ENCODE assay signal across 26 cellular contexts in genomic region chr2:27143285-27143684, GRCh38. TPM values are rescaled to one million over a fixed set of nuclear protein-coding genes. Genes with fewer than 3 reads are reported as not detected.
DNase-seq lines count a peak whose midpoint lies in the region; ATAC-seq, FAIRE-seq and TF ChIP-seq lines count a peak whose summit lies in the region.
"Had no signal": no experiment of that assay in that cellular context is flagged by ENCODE, and none has a peak within 500 bp of the region (broad histone marks: within the 10 kb centered on the region; RNA-seq: fewer than 3 reads in every experiment).

No MANE protein-coding gene starts in this region.

- ATAC-seq in PC-3, result no peak
- ATAC-seq in K562, result no peak
- ATAC-seq: A549, GM12878 had no signal

- no TSS peak for BruUV-seq in MCF 10A (replicated peaks; lab: Mats Ljungman, UMichigan)
- no TSS peak for BruUV-seq in PC-3 (replicated peaks; lab: Mats Ljungman, UMichigan)
- BruUV-seq in K562 (replicated peaks; lab: Mats Ljungman, UMichigan), result no TSS peak

- in situ Hi-C loops in K562 (cut with MboI), result no loop called here

- H3K36me3 Mint-ChIP-seq in MCF 10A (ENCODE audit: insufficient read depth, unreplicated experiment), result peaks cover 6% of the 10 kb centered on the region
- H3K36me3 Mint-ChIP-seq: CD14-positive monocyte had no signal

- H3K9me2 ChIP-seq in PC-3 (replicated peaks; ENCODE audit: low read length), result no peaks in the 10 kb centered on the region

- no peak overlapping the region for H3K9ac ChIP-seq in PC-3 (ENCODE audit: low read length)
- H3K9ac ChIP-seq in K562 (ENCODE audit: insufficient read depth in 1 of 2, low read depth in 2 of 2, low read length in 2 of 2), result no peak overlapping the region
- H3K9ac ChIP-seq: BLaER1 treated with 17β-estradiol and CSF1 and Interleukin-3, amounts not matched to agents 10 nM and 100 nM; GM23248 had no signal

- no peak overlapping the region for H3K4me3 Mint-ChIP-seq in MCF 10A (ENCODE audit: unreplicated experiment)
- H3K4me3 Mint-ChIP-seq: CD14-positive monocyte; CD4-positive, alpha-beta T cell; CD8-positive, alpha-beta memory T cell had no signal

- TF ChIP-seq POLR2A in breast epithelium (IDR thresholded peaks at IDR 0.05) (no peak), K562 (conservative IDR thresholded peaks at IDR 0.05) (no peak)

- H4K20me1 ChIP-seq in PC-3 (ENCODE audit: low read length) (no peaks in the 10 kb centered on the region), K562 (replicated peaks; ENCODE audit: control insufficient read depth, insufficient read depth, low read length) (no peaks in the 10 kb centered on the region)
- H4K20me1 ChIP-seq: BLaER1 treated with 17β-estradiol and CSF1 and Interleukin-3, amounts not matched to agents 10 nM and 100 nM had no signal

- CTCF ChIA-PET in MCF 10A (lab: Yijun Ruan, JAX) (no interaction called here), PC-3 (lab: Charles Lee) (no interaction called here), K562 (lab: Yijun Ruan, JAX; ENCODE audit: low intra/inter-chr PET ratio) (no interaction called here)

- no peak overlapping the region for H3K4me3 ChIP-seq in breast epithelium
- H3K4me3 ChIP-seq in PC-3 (ENCODE audit: low read length), result no peak overlapping the region
- no peak overlapping the region for H3K4me3 ChIP-seq in K562
- H3K4me3 ChIP-seq in coronary artery, result no peak overlapping the region
- H3K4me3 ChIP-seq: A549; BLaER1 treated with 17β-estradiol and CSF1 and Interleukin-3, amounts not matched to agents 10 nM and 100 nM; GM12878; GM23248 had no signal

- H3K27me3 Mint-ChIP-seq in MCF 10A (ENCODE audit: insufficient read depth, unreplicated experiment), result peaks cover 16% of the 10 kb centered on the region

- H3K4me2 ChIP-seq in PC-3 (ENCODE audit: low read length) (no peak overlapping the region), K562 (ENCODE audit: insufficient read depth, low read length) (no peak overlapping the region)
- H3K4me2 ChIP-seq: A549; BLaER1 treated with 17β-estradiol and CSF1 and Interleukin-3, amounts not matched to agents 10 nM and 100 nM had no signal

- no peaks in the 10 kb centered on the region for H3F3A ChIP-seq in PC-3 (ENCODE audit: low read length, unreplicated experiment)

- H2AFZ ChIP-seq in PC-3 (ENCODE audit: low read length) (no peak overlapping the region), K562 (ENCODE audit: low read depth, low read length) (no peak overlapping the region)
- H2AFZ ChIP-seq: GM23248 had no signal

- peaks cover 7% of the 10 kb centered on the region for H3K4me1 Mint-ChIP-seq in MCF 10A (ENCODE audit: insufficient read depth, unreplicated experiment)
- H3K4me1 Mint-ChIP-seq: CD14-positive monocyte; CD8-positive, alpha-beta memory T cell had no signal

- H3K27me3 ChIP-seq in breast epithelium (no peaks in the 10 kb centered on the region), PC-3 (ENCODE audit: low read length) (peaks cover 14% of the 10 kb centered on the region; the same call in 1 of the 2 replicates), K562 (ENCODE audit: control insufficient read depth in 2 of 2, insufficient read depth in 2 of 2, low read length in 2 of 2) (no peaks in the 10 kb centered on the region)
- H3K27me3 ChIP-seq: BE2C; BLaER1 treated with 17β-estradiol and CSF1 and Interleukin-3, amounts not matched to agents 10 nM and 100 nM had no signal

- TF ChIP-seq RAD21 in K562 (CRISPR knock-in tag; conservative IDR thresholded peaks at IDR 0.05 in 1 of 2, IDR thresholded peaks at IDR 0.05 in 1 of 2), result no peak

- FAIRE-seq in K562 (lab: Jason Lieb, UNC), result no peak
- FAIRE-seq: A549, GM12878, GM19239, H1 had no signal

- H3K9me3 ChIP-seq in breast epithelium, result no peaks in the 10 kb centered on the region
- H3K9me3 ChIP-seq in PC-3 (ENCODE audit: low read length), result peaks cover 5% of the 10 kb centered on the region; the same call in 1 of the 2 replicates
- peaks cover 3% of the 10 kb centered on the region; the same call in 1 of the 2 replicates for H3K9me3 ChIP-seq in K562 (replicated peaks; ENCODE audit: control insufficient read depth, insufficient read depth, low read depth, low read length)
- H3K9me3 ChIP-seq: BE2C; BLaER1 treated with 17β-estradiol and CSF1 and Interleukin-3, amounts not matched to agents 10 nM and 100 nM had no signal

- DNase-seq in MCF 10A (ENCODE audit: unreplicated experiment) (peak; percentile 18), breast epithelium (ENCODE audit: low spot score in 2 of 2) (no peak), PC-3 (peak; percentile 18), K562 (ENCODE audit: extremely low read depth in 1 of 4, low spot score in 3 of 4) (no peak), posterior vena cava (ENCODE audit: low spot score) (peak; percentile 8), NK-92 (lab: John Stamatoyannopoulos, UW; ENCODE audit: unreplicated experiment) (no peak), coronary artery (ENCODE audit: low spot score) (no peak)
- DNase-seq: 8988T; ACHN; AML-193; BE2C; CD4-positive, alpha-beta T cell; CD8-positive, alpha-beta memory T cell; DMS 273 treated with DMSO at 0.1 percent for 48 hours; DMS79; EL; GDM1; GM23248; H7; HCEC 1CT had no signal

- no peaks in the 10 kb centered on the region for H3K9me3 Mint-ChIP-seq in MCF 10A (ENCODE audit: unreplicated experiment)

- TF ChIP-seq CTCF in MCF 10A (IDR thresholded peaks at IDR 0.05; ENCODE audit: unreplicated experiment) (no peak), breast epithelium (IDR thresholded peaks at IDR 0.05) (no peak), PC-3 (conservative IDR thresholded peaks at IDR 0.05; ENCODE audit: low read depth, low read length) (no peak), K562 (IDR thresholded peaks at IDR 0.05 in 2 of 3, conservative IDR thresholded peaks at IDR 0.05 in 1 of 3; ENCODE audit: insufficient read depth in 2 of 3, low read depth in 1 of 3, low read length in 3 of 3) (no peak), coronary artery (IDR thresholded peaks at IDR 0.05) (no peak)

- H3K36me3 ChIP-seq in breast epithelium (no peaks in the 10 kb centered on the region), PC-3 (ENCODE audit: low read depth, low read length) (no peaks in the 10 kb centered on the region), K562 (ENCODE audit: control insufficient read depth, insufficient read depth, low read length) (no peaks in the 10 kb centered on the region)
- H3K36me3 ChIP-seq: BE2C; BLaER1 treated with 17β-estradiol and CSF1 and Interleukin-3, amounts not matched to agents 10 nM and 100 nM had no signal

- POLR2A ChIA-PET in MCF 10A (lab: Yijun Ruan, JAX), result interaction anchor here (2.0 kb wide), 1 partner anchor 9 kb away, joined by 8 read pairs; the partner anchor contains the start of gene PREB
- POLR2A ChIA-PET in PC-3 (lab: Charles Lee; ENCODE audit: unreplicated experiment), result no interaction called here
- POLR2A ChIA-PET in K562 (lab: Yijun Ruan, JAX), result no interaction called here

- no peaks in the 10 kb centered on the region for H3K9me1 ChIP-seq in K562 (ENCODE audit: control insufficient read depth, insufficient read depth, low read length)

- WGBS in K562 (ENCODE audit: insufficient coverage, low coverage, missing lambda C conversion rate), result 0% methylated on average over 1 of the region's 1 CpG

- H3K79me2 ChIP-seq in PC-3 (ENCODE audit: low read length), result no peaks in the 10 kb centered on the region
- no peaks in the 10 kb centered on the region for H3K79me2 ChIP-seq in K562 (ENCODE audit: control insufficient read depth, insufficient read depth, low read length)

- no peak overlapping the region for H3K27ac ChIP-seq in breast epithelium
- H3K27ac ChIP-seq in PC-3 (ENCODE audit: low read length), result no peak overlapping the region
- no peak overlapping the region for H3K27ac ChIP-seq in K562 (ENCODE audit: extremely low read depth, low read depth, low read length)
- no peak overlapping the region for H3K27ac ChIP-seq in coronary artery
- H3K27ac ChIP-seq: A549; BLaER1 treated with 17β-estradiol and CSF1 and Interleukin-3, amounts not matched to agents 10 nM and 100 nM; GM23248 had no signal

- no peak overlapping the region for H3K27ac Mint-ChIP-seq in MCF 10A (ENCODE audit: low read depth, unreplicated experiment)
- H3K27ac Mint-ChIP-seq: CD14-positive monocyte; CD4-positive, alpha-beta T cell; CD8-positive, alpha-beta memory T cell had no signal

- no peak for TF ChIP-seq EP300 in K562 (IDR thresholded peaks at IDR 0.05; ENCODE audit: low read length)

- intact Hi-C loops in MCF 10A (cut with micrococcal nuclease) (no loop called here), breast epithelium (cut with DNase I; ENCODE audit: low total_unique reads) (no loop called here), PC-3 (cut with micrococcal nuclease) (no loop called here), K562 (cut with micrococcal nuclease) (no loop called here), posterior vena cava (cut with DNase I) (no loop called here)

- H3K4me1 ChIP-seq in breast epithelium (no peaks in the 10 kb centered on the region), PC-3 (ENCODE audit: insufficient read depth, low read length) (no peaks in the 10 kb centered on the region), K562 (replicated peaks in 1 of 2; ENCODE audit: control insufficient read depth in 2 of 2, insufficient read depth in 2 of 2, low read length in 2 of 2) (no peaks in the 10 kb centered on the region)
- H3K4me1 ChIP-seq: A549, BE2C had no signal

RNA-seq across cellular contexts. Expression of gene PRR30, which starts 4.1 kb away (rescaled TPM):
- not detected in 2 replicates for total RNA-seq in MCF 10A (2022)
- total RNA-seq in breast epithelium, result not detected
- not detected in 2 replicates for total RNA-seq in PC-3 (2014; rRNA removed)
- total RNA-seq in K562 (2011; cell fraction: chromatin; rRNA removed; ENCODE audit: low replicate concordance), result not detected in 2 replicates
- not detected in 2 replicates for total RNA-seq in K562 (2011; cell fraction: nucleolus; rRNA removed)
- total RNA-seq in K562 (2011; cell fraction: nucleoplasm; rRNA removed), result not detected in 2 replicates
- total RNA-seq in K562 (2014; rRNA removed), result not detected in 2 replicates
- not detected in 2 replicates for total RNA-seq in K562 (2014; rRNA removed; fragmentation: Illumina TruSeq; extraction: Trizol)
- total RNA-seq in K562 (2015; rRNA removed; fragmentation: Illumina TruSeq; extraction: Trizol), result not detected in 2 replicates
- not detected in 2 replicates for total RNA-seq in K562 (2021)
- not detected in 2 replicates for polyA plus RNA-seq in K562 (2011; rRNA removed)
- not detected in 2 replicates for polyA plus RNA-seq in K562 (2011; cell fraction: cytosol; rRNA removed)
- polyA plus RNA-seq in K562 (2011; cell fraction: nucleus; rRNA removed), result not detected in 2 replicates
- not detected in 2 replicates for polyA plus RNA-seq in K562 (2012)
- not detected in 2 replicates for polyA plus RNA-seq in K562 (2014; fragmentation: Illumina TruSeq; extraction: Trizol)
- polyA plus RNA-seq in K562 (2014; fragmentation: Nextera tagmentation; extraction: Ambion mirVana), result not detected
- polyA plus RNA-seq in K562 (2014; rRNA removed), result not detected in 2 replicates
- not detected in 2 replicates for polyA minus RNA-seq in K562 (2011; rRNA and poly(A)+ RNA removed)
- polyA minus RNA-seq in K562 (2011; cell fraction: cytosol; rRNA and poly(A)+ RNA removed), result not detected in 2 replicates
- polyA minus RNA-seq in K562 (2011; cell fraction: nucleus; rRNA and poly(A)+ RNA removed), result not detected in 2 replicates
- total RNA-seq in posterior vena cava, result not detected
- total RNA-seq: CD4-positive, alpha-beta T cell; CD8-positive, alpha-beta memory T cell; GM12878; GM23248; H1; H7 had no signal
- polyA plus RNA-seq: A549; CD14-positive monocyte; CD8-positive, alpha-beta memory T cell; GM12878; GM23248; H1 had no signal

RNA-seq across cellular contexts. Expression of gene TCF23, which starts 5.5 kb away (rescaled TPM):
- total RNA-seq in MCF 10A (2022) (not detected in 2 replicates), breast epithelium (not detected), PC-3 (2014; rRNA removed) (not detected in 2 replicates), K562 (2014; rRNA removed) (not detected in 2 replicates), K562 (2014; rRNA removed; fragmentation: Illumina TruSeq; extraction: Trizol) (0.03 TPM in 1 of 2 replicates, not detected in the other), K562 (2015; rRNA removed; fragmentation: Illumina TruSeq; extraction: Trizol) (0.07 TPM in 1 of 2 replicates, not detected in the other), K562 (2021) (not detected in 2 replicates), posterior vena cava (10 to 100 TPM in 1 of 2 donors, 1 to 10 TPM in 1; 5.0 to 10.7 TPM)
- not detected in 2 replicates for total RNA-seq in K562 (2011; cell fraction: chromatin; rRNA removed; ENCODE audit: low replicate concordance)
- not detected in 2 replicates for total RNA-seq in K562 (2011; cell fraction: nucleolus; rRNA removed)
- not detected in 2 replicates for total RNA-seq in K562 (2011; cell fraction: nucleoplasm; rRNA removed)
- polyA plus RNA-seq in K562 (2011; rRNA removed) (not detected in 2 replicates), K562 (2014; fragmentation: Illumina TruSeq; extraction: Trizol) (not detected in 2 replicates), K562 (2014; fragmentation: Nextera tagmentation; extraction: Ambion mirVana) (not detected), K562 (2014; rRNA removed) (not detected in 2 replicates)
- polyA plus RNA-seq in K562 (2011; cell fraction: cytosol; rRNA removed), result not detected in 2 replicates
- 0.03 TPM in 1 of 2 replicates, not detected in the other for polyA plus RNA-seq in K562 (2011; cell fraction: nucleus; rRNA removed)
- polyA plus RNA-seq in K562 (2012), result 0.07 TPM in 2 replicates
- not detected in 2 replicates for polyA minus RNA-seq in K562 (2011; rRNA and poly(A)+ RNA removed)
- polyA minus RNA-seq in K562 (2011; cell fraction: cytosol; rRNA and poly(A)+ RNA removed), result not detected in 2 replicates
- polyA minus RNA-seq in K562 (2011; cell fraction: nucleus; rRNA and poly(A)+ RNA removed), result not detected in 2 replicates
- total RNA-seq: CD4-positive, alpha-beta T cell; CD8-positive, alpha-beta memory T cell; GM12878; GM23248; H1; H7 had no signal
- polyA plus RNA-seq: A549; CD14-positive monocyte; CD8-positive, alpha-beta memory T cell; GM12878; GM23248 had no signal

RNA-seq across cellular contexts. Expression of gene PREB, which starts 8.8 kb away (rescaled TPM):
- total RNA-seq in MCF 10A (2022) (55.1 and 68.5 TPM in 2 replicates), breast epithelium (100 to 1,000 TPM in 1 of 3 donors, 10 to 100 TPM in 2; 51.5 to 113 (median 69.4) TPM), PC-3 (2014; rRNA removed) (85.6 and 103 TPM in 2 replicates), K562 (2014; rRNA removed) (67.2 and 83.1 TPM in 2 replicates), K562 (2014; rRNA removed; fragmentation: Illumina TruSeq; extraction: Trizol) (32.5 and 44.3 TPM in 2 replicates), K562 (2015; rRNA removed; fragmentation: Illumina TruSeq; extraction: Trizol) (60.9 and 62.3 TPM in 2 replicates), K562 (2021) (74.8 and 79.1 TPM in 2 replicates), posterior vena cava (10 to 100 TPM; 90.7 to 92.3 TPM)
- total RNA-seq in K562 (2011; cell fraction: chromatin; rRNA removed; ENCODE audit: low replicate concordance), result 43.3 and 114 TPM in 2 replicates
- 72.0 and 78.4 TPM in 2 replicates for total RNA-seq in K562 (2011; cell fraction: nucleolus; rRNA removed)
- 43.7 and 58.3 TPM in 2 replicates for total RNA-seq in K562 (2011; cell fraction: nucleoplasm; rRNA removed)
- polyA plus RNA-seq in K562 (2011; rRNA removed) (77.9 and 87.2 TPM in 2 replicates), K562 (2014; fragmentation: Illumina TruSeq; extraction: Trizol) (78.8 and 84.2 TPM in 2 replicates), K562 (2014; fragmentation: Nextera tagmentation; extraction: Ambion mirVana) (10 to 100 TPM; 35.1 to 35.4 TPM), K562 (2014; rRNA removed) (74.8 and 78.8 TPM in 2 replicates)
- 91.7 and 112 TPM in 2 replicates for polyA plus RNA-seq in K562 (2011; cell fraction: cytosol; rRNA removed)
- polyA plus RNA-seq in K562 (2011; cell fraction: nucleus; rRNA removed), result 216 and 217 TPM in 2 replicates
- 51.7 and 87.9 TPM in 2 replicates for polyA plus RNA-seq in K562 (2012)
- polyA minus RNA-seq in K562 (2011; rRNA and poly(A)+ RNA removed), result 68.5 and 74.2 TPM in 2 replicates
- 22.8 and 23.0 TPM in 2 replicates for polyA minus RNA-seq in K562 (2011; cell fraction: cytosol; rRNA and poly(A)+ RNA removed)
- 28.0 and 47.5 TPM in 2 replicates for polyA minus RNA-seq in K562 (2011; cell fraction: nucleus; rRNA and poly(A)+ RNA removed)

RNA-seq across cellular contexts. Expression of gene ABHD1, which starts 19.7 kb away (rescaled TPM):
- not detected in 2 replicates for total RNA-seq in MCF 10A (2022)
- under 1 TPM in 2 of 3 donors, not detected in 1; 0.29 to 0.80 TPM for total RNA-seq in breast epithelium
- total RNA-seq in PC-3 (2014; rRNA removed), result 0.36 TPM in 1 of 2 replicates, not detected in the other
- 0.42 and 1.1 TPM in 2 replicates for total RNA-seq in K562 (2011; cell fraction: chromatin; rRNA removed; ENCODE audit: low replicate concordance)
- total RNA-seq in K562 (2011; cell fraction: nucleolus; rRNA removed), result 0.13 and 0.33 TPM in 2 replicates
- total RNA-seq in K562 (2011; cell fraction: nucleoplasm; rRNA removed), result 0.44 and 0.61 TPM in 2 replicates
- 0.20 TPM in 1 of 2 replicates, not detected in the other for total RNA-seq in K562 (2014; rRNA removed)
- total RNA-seq in K562 (2014; rRNA removed; fragmentation: Illumina TruSeq; extraction: Trizol), result not detected in 2 replicates
- total RNA-seq in K562 (2015; rRNA removed; fragmentation: Illumina TruSeq; extraction: Trizol), result not detected in 2 replicates
- 0.18 TPM in 1 of 2 replicates, not detected in the other for total RNA-seq in K562 (2021)
- 0.10 and 0.57 TPM in 2 replicates for polyA plus RNA-seq in K562 (2011; rRNA removed)
- polyA plus RNA-seq in K562 (2011; cell fraction: cytosol; rRNA removed), result 0.06 and 0.16 TPM in 2 replicates
- 0.59 and 0.97 TPM in 2 replicates for polyA plus RNA-seq in K562 (2011; cell fraction: nucleus; rRNA removed)
- polyA plus RNA-seq in K562 (2012), result 0.43 and 0.60 TPM in 2 replicates
- polyA plus RNA-seq in K562 (2014; fragmentation: Illumina TruSeq; extraction: Trizol), result 0.10 and 0.28 TPM in 2 replicates
- under 1 TPM in 1 of 2 experiments, not detected in 1; 0.11 TPM for polyA plus RNA-seq in K562 (2014; fragmentation: Nextera tagmentation; extraction: Ambion mirVana)
- 0.16 TPM in 1 of 2 replicates, not detected in the other for polyA plus RNA-seq in K562 (2014; rRNA removed)
- 0.09 and 0.32 TPM in 2 replicates for polyA minus RNA-seq in K562 (2011; rRNA and poly(A)+ RNA removed)
- polyA minus RNA-seq in K562 (2011; cell fraction: cytosol; rRNA and poly(A)+ RNA removed), result not detected in 2 replicates
- polyA minus RNA-seq in K562 (2011; cell fraction: nucleus; rRNA and poly(A)+ RNA removed), result 0.11 and 0.13 TPM in 2 replicates
- under 1 TPM; 0.37 to 0.48 TPM for total RNA-seq in posterior vena cava
- total RNA-seq: GM23248, H7 had no signal
- polyA plus RNA-seq: GM23248 had no signal

RNA-seq across cellular contexts. Expression of gene CGREF1, which starts 24.4 kb away (rescaled TPM):
- total RNA-seq in MCF 10A (2022), result 10.9 and 12.9 TPM in 2 replicates
- 10 to 100 TPM in 1 of 3 donors, 1 to 10 TPM in 2; 3.2 to 16.4 (median 3.4) TPM for total RNA-seq in breast epithelium
- total RNA-seq in PC-3 (2014; rRNA removed), result 18.7 and 22.6 TPM in 2 replicates
- total RNA-seq in K562 (2011; cell fraction: chromatin; rRNA removed; ENCODE audit: low replicate concordance), result 0.33 and 1.5 TPM in 2 replicates
- 0.33 and 0.39 TPM in 2 replicates for total RNA-seq in K562 (2011; cell fraction: nucleolus; rRNA removed)
- total RNA-seq in K562 (2011; cell fraction: nucleoplasm; rRNA removed), result 0.99 TPM in 1 of 2 replicates, not detected in the other
- total RNA-seq in K562 (2014; rRNA removed), result 0.50 and 0.53 TPM in 2 replicates
- 0.29 and 0.33 TPM in 2 replicates for total RNA-seq in K562 (2014; rRNA removed; fragmentation: Illumina TruSeq; extraction: Trizol)
- 0.22 and 0.41 TPM in 2 replicates for total RNA-seq in K562 (2015; rRNA removed; fragmentation: Illumina TruSeq; extraction: Trizol)
- total RNA-seq in K562 (2021), result 0.44 and 0.72 TPM in 2 replicates
- polyA plus RNA-seq in K562 (2011; rRNA removed), result 0.24 and 0.49 TPM in 2 replicates
- polyA plus RNA-seq in K562 (2011; cell fraction: cytosol; rRNA removed), result 0.07 and 0.19 TPM in 2 replicates
- polyA plus RNA-seq in K562 (2011; cell fraction: nucleus; rRNA removed), result 0.46 and 0.48 TPM in 2 replicates
- polyA plus RNA-seq in K562 (2012), result 0.38 and 0.65 TPM in 2 replicates
- polyA plus RNA-seq in K562 (2014; fragmentation: Illumina TruSeq; extraction: Trizol), result 0.37 and 0.42 TPM in 2 replicates
- under 1 TPM; 0.07 to 0.10 TPM for polyA plus RNA-seq in K562 (2014; fragmentation: Nextera tagmentation; extraction: Ambion mirVana)
- polyA plus RNA-seq in K562 (2014; rRNA removed), result 0.41 and 0.88 TPM in 2 replicates
- 0.11 TPM in 1 of 2 replicates, not detected in the other for polyA minus RNA-seq in K562 (2011; rRNA and poly(A)+ RNA removed)
- not detected in 2 replicates for polyA minus RNA-seq in K562 (2011; cell fraction: cytosol; rRNA and poly(A)+ RNA removed)
- polyA minus RNA-seq in K562 (2011; cell fraction: nucleus; rRNA and poly(A)+ RNA removed), result 0.22 and 0.54 TPM in 2 replicates
- total RNA-seq in posterior vena cava, result 10 to 100 TPM; 25.8 to 27.8 TPM
- total RNA-seq: CD4-positive, alpha-beta T cell; GM12878 had no signal
- polyA plus RNA-seq: CD14-positive monocyte had no signal

Comparison
In these comparisons a context has a peak if more than half of its experiments do, and no peak if none do; other contexts are left out.
1. DNase-seq: peak in MCF 10A (single experiment), PC-3 (single experiment) and posterior vena cava (single experiment); none in breast epithelium (0 of 2), K562 (0 of 4), NK-92 (single experiment) and coronary artery (single experiment).